21 cellular contexts compared by ENCODE assay signal in the genomic region with DNA sequence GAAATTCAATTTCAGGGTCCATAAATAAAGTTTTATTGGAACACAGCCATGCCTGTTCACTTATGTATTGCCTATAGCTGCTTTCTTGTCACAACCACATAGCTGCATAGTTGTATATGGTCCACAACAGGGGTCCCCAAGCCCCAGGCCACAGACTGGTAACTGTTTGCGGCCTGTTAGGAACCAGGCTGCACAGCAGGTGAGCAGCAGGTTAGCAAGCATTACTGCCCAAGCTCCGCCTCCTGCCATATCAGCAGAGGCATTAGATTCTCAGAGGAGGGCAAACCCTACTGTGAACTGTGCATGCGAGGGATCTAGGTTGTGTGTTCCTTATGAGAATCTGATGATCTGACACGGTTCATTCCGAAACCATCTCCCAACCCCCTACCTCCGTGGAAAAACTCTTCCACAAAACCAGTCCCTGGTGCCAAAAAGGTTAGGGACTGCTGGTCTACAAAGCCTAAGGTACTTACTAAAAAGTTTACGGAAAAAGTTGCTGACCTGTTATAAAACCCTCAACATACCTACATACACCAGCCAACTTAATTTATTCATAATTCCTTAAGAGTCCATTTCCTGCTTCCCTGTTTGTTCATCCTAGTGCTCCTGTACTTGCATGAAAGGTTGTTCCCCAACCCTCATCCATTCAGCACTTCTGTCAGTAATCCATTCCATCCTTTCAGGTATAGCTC.
"Had no signal": no experiment of that assay in that cellular context is flagged by ENCODE, and none has a peak within 500 bp of the region (broad histone marks: within the 10 kb centered on the region; RNA-seq: fewer than 3 reads in every experiment).

No MANE protein-coding gene starts in this region.

- H3K27ac Mint-ChIP-seq: activated CD4-positive, alpha-beta T cell treated with anti-CD3 and anti-CD28 coated beads, Interleukin-2, amount 10 ng/mL, durations not matched to agents 7 days and 5 days; activated CD8-positive, alpha-beta T cell treated with anti-CD3 and anti-CD28 coated beads, Interleukin-2, amount 10 ng/mL, durations not matched to agents 7 days and 5 days; activated naive CD8-positive, alpha-beta T cell treated with anti-CD3 and anti-CD28 coated beads, Interleukin-2, amount 10 ng/mL, durations not matched to agents 7 days and 5 days; activated T-cell treated with anti-CD3 and anti-CD28 coated beads, Interleukin-2, amount 50 U/mL, for 24 hours; activated T-helper 2 cell treated with anti-CD3 and anti-CD28 coated beads, Interferon-gamma antibody, Interleukin-2, Interleukin-4, amounts not matched to agents 10 μg/mL and 5 μg/mL and 100 μg/mL, durations not matched to agents 14 hours and 24 hours and 36 hours; dendritic cell treated with granulocyte-macrophage colony-stimulating factor and Interleukin-4, amounts not matched to agents 40 ng/mL and 50 ng/mL, for 4 days; neural progenitor cell; stimulated activated effector memory CD8-positive, alpha-beta T cell treated with anti-CD3 and anti-CD28 coated beads, Interleukin-12 subunit alpha, Interleukin-12 subunit beta, amount 100 ng/mL, for 72 hours; T-cell had no signal

- FAIRE-seq: kidney, pancreas had no signal

- DNase-seq: activated CD4-positive, alpha-beta T cell treated with anti-CD3 and anti-CD28 coated beads, Interleukin-2, amount 10 ng/mL, durations not matched to agents 7 days and 5 days; activated CD8-positive, alpha-beta T cell treated with anti-CD3 and anti-CD28 coated beads, Interleukin-2, amount 10 ng/mL, durations not matched to agents 7 days and 5 days; activated naive CD4-positive, alpha-beta T cell treated with Interleukin-2 at 50 U/mL for 16 hours; activated naive CD8-positive, alpha-beta T cell treated with anti-CD3 and anti-CD28 coated beads, Interleukin-2, amount 10 ng/mL, durations not matched to agents 7 days and 5 days; activated T-cell treated with anti-CD3 and anti-CD28 coated beads, Interleukin-2, amount 50 U/mL, for 24 hours; amygdala; effector CD8-positive, alpha-beta T cell; esophagus squamous epithelium; kidney; left lung; pancreas; stimulated activated CD4-positive, alpha-beta T cell treated with anti-CD3 and anti-CD28 coated beads, Interleukin-4, amount 100 ng/mL, for 24 hours; T-cell; T1000 had no signal

- H2AFZ ChIP-seq: neural progenitor cell had no signal

- H3K9me3 Mint-ChIP-seq: activated CD4-positive, alpha-beta T cell treated with anti-CD3 and anti-CD28 coated beads, Interleukin-2, amount 10 ng/mL, durations not matched to agents 7 days and 5 days; activated naive CD8-positive, alpha-beta T cell treated with anti-CD3 and anti-CD28 coated beads, Interleukin-2, amount 10 ng/mL, durations not matched to agents 7 days and 5 days; activated T-cell treated with anti-CD3 and anti-CD28 coated beads, Interleukin-2, amount 50 U/mL, for 24 hours; activated T-helper 2 cell treated with anti-CD3 and anti-CD28 coated beads, Interferon-gamma antibody, Interleukin-2, Interleukin-4, amounts not matched to agents 10 μg/mL and 5 μg/mL and 100 μg/mL, durations not matched to agents 14 hours and 24 hours and 36 hours; dendritic cell treated with granulocyte-macrophage colony-stimulating factor and Interleukin-4, amounts not matched to agents 40 ng/mL and 50 ng/mL, for 4 days; neural progenitor cell; stimulated activated effector memory CD8-positive, alpha-beta T cell treated with anti-CD3 and anti-CD28 coated beads, Interleukin-12 subunit alpha, Interleukin-12 subunit beta, amount 100 ng/mL, for 72 hours; T-cell had no signal

- H3K27ac ChIP-seq: cardiac muscle cell, esophagus squamous epithelium, left lung, neural progenitor cell, pancreas had no signal

- ATAC-seq: activated CD8-positive, alpha-beta T cell treated with anti-CD3 and anti-CD28 coated beads, Interleukin-2, amount 10 ng/mL, durations not matched to agents 7 days and 5 days; left lung; pancreas; sciatic nerve; stimulated activated effector memory CD8-positive, alpha-beta T cell treated with anti-CD3 and anti-CD28 coated beads, Interleukin-12 subunit alpha, Interleukin-12 subunit beta, amount 100 ng/mL, for 72 hours; T-cell had no signal

- H3K27me3 ChIP-seq: cardiac muscle cell, esophagus squamous epithelium, left lung, neural progenitor cell, pancreas had no signal

- H3K4me3 Mint-ChIP-seq: activated CD4-positive, alpha-beta T cell treated with anti-CD3 and anti-CD28 coated beads, Interleukin-2, amount 10 ng/mL, durations not matched to agents 7 days and 5 days; activated CD8-positive, alpha-beta T cell treated with anti-CD3 and anti-CD28 coated beads, Interleukin-2, amount 10 ng/mL, durations not matched to agents 7 days and 5 days; activated naive CD8-positive, alpha-beta T cell treated with anti-CD3 and anti-CD28 coated beads, Interleukin-2, amount 10 ng/mL, durations not matched to agents 7 days and 5 days; activated T-cell treated with anti-CD3 and anti-CD28 coated beads, Interleukin-2, amount 50 U/mL, for 24 hours; dendritic cell treated with granulocyte-macrophage colony-stimulating factor and Interleukin-4, amounts not matched to agents 40 ng/mL and 50 ng/mL, for 4 days; neural progenitor cell; stimulated activated effector memory CD8-positive, alpha-beta T cell treated with anti-CD3 and anti-CD28 coated beads, Interleukin-12 subunit alpha, Interleukin-12 subunit beta, amount 100 ng/mL, for 72 hours; T-cell had no signal

- H3K9ac ChIP-seq: neural progenitor cell had no signal

- H3K4me3 ChIP-seq: cardiac muscle cell, esophagus squamous epithelium, left lung, neural progenitor cell, pancreas, smooth muscle cell had no signal

- H3K4me1 Mint-ChIP-seq: activated CD4-positive, alpha-beta T cell treated with anti-CD3 and anti-CD28 coated beads, Interleukin-2, amount 10 ng/mL, durations not matched to agents 7 days and 5 days; neural progenitor cell had no signal

- H3K9me3 ChIP-seq: esophagus squamous epithelium, left lung, pancreas had no signal

- H3K27me3 Mint-ChIP-seq: activated CD4-positive, alpha-beta T cell treated with anti-CD3 and anti-CD28 coated beads, Interleukin-2, amount 10 ng/mL, durations not matched to agents 7 days and 5 days; activated naive CD8-positive, alpha-beta T cell treated with anti-CD3 and anti-CD28 coated beads, Interleukin-2, amount 10 ng/mL, durations not matched to agents 7 days and 5 days; activated T-cell treated with anti-CD3 and anti-CD28 coated beads, Interleukin-2, amount 50 U/mL, for 24 hours; dendritic cell treated with granulocyte-macrophage colony-stimulating factor and Interleukin-4, amounts not matched to agents 40 ng/mL and 50 ng/mL, for 4 days; T-cell had no signal

- H3K4me2 ChIP-seq: neural progenitor cell, smooth muscle cell had no signal

- H3K4me1 ChIP-seq: esophagus squamous epithelium, left lung, neural progenitor cell, pancreas had no signal
